2 cellular contexts compared by ENCODE assay signal in the genomic region with DNA sequence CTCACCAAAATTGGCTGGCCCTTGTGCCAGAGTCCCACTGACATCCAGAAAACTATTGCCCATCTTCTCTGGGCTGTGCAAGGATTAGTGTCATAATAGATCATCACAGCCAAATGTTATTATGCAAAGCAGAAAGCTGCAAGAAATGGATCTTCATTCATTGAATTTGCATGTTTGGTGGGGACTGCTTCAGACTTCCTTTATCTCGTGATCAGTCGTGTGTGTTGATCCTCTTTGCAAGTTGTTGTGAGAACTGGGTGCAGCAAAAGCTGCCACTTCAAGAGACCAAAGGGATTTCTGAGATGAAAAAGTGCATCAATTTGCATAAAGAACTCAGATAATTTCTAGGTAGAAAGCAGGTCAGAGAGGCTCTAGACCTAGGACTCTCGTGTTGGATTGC. TPM values are rescaled to one million over a fixed set of nuclear protein-coding genes. Genes with fewer than 3 reads are reported as not detected.
"Had no signal": no experiment of that assay in that cellular context is flagged by ENCODE, and none has a peak within 500 bp of the region (broad histone marks: within the 10 kb centered on the region; RNA-seq: fewer than 3 reads in every experiment).

No MANE protein-coding gene starts in this region.

RNA-seq across cellular contexts. Expression of a gene that starts 52.2 kb away (rescaled TPM):
- total RNA-seq: ascending aorta, body of pancreas had no signal
